ENCODE assay signal across 1 cellular context in genomic region chr13:29923554-29924481, GRCh38.
TF ChIP-seq lines count a peak whose summit lies in the region.

No MANE protein-coding gene starts in this region.

TF ChIP-seq in K562, 482 proteins besides CTCF, POLR2A, EP300 and RAD21 (continued from another document and continues in another):
- TF ChIP-seq, protein P1, sequence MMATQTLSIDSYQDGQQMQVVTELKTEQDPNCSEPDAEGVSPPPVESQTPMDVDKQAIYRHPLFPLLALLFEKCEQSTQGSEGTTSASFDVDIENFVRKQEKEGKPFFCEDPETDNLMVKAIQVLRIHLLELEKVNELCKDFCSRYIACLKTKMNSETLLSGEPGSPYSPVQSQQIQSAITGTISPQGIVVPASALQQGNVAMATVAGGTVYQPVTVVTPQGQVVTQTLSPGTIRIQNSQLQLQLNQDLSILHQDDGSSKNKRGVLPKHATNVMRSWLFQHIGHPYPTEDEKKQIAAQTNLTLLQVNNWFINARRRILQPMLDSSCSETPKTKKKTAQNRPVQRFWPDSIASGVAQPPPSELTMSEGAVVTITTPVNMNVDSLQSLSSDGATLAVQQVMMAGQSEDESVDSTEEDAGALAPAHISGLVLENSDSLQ (IDR thresholded peaks at IDR 0.05): no peak
- TF ChIP-seq ZNF165 (CRISPR knock-in tag; IDR thresholded peaks at IDR 0.05; ENCODE audit: borderline replicate concordance) (no peak), TFAM (CRISPR knock-in tag; conservative IDR thresholded peaks at IDR 0.05) (no peak), DMBX1 (CRISPR knock-in tag; IDR thresholded peaks at IDR 0.05; ENCODE audit: borderline replicate concordance) (no peak), NFE2L1 (tag; IDR thresholded peaks at IDR 0.05; ENCODE audit: borderline replicate concordance, low read depth) (no peak), SMAD3 (CRISPR knock-in tag; conservative IDR thresholded peaks at IDR 0.05) (no peak), BRCA1 (IDR thresholded peaks at IDR 0.05) (no peak), BRCA1 (CRISPR knock-in tag; IDR thresholded peaks at IDR 0.05) (no peak), EZH2 (IDR thresholded peaks at IDR 0.05; ENCODE audit: borderline replicate concordance, low read depth, low read length) (no peak), TAF15 (IDR thresholded peaks at IDR 0.05; ENCODE audit: low read depth, low read length) (no peak), NCOA2 (IDR thresholded peaks at IDR 0.05; ENCODE audit: partially characterized antibody in 2 of 2) (no peak), ELF1 (tag; IDR thresholded peaks at IDR 0.05) (no peak), MEF2D (tag; conservative IDR thresholded peaks at IDR 0.05; ENCODE audit: low read depth) (no peak), RB1 (IDR thresholded peaks at IDR 0.05; ENCODE audit: low read depth) (no peak), ZNF696 (CRISPR knock-in tag; conservative IDR thresholded peaks at IDR 0.05) (no peak), NR1H2 (CRISPR knock-in tag; IDR thresholded peaks at IDR 0.05) (no peak), HNRNPH1 (optimal IDR thresholded peaks at IDR 0.05; ENCODE audit: low read depth, low read length) (no peak), NR3C1 (CRISPR knock-in tag; IDR thresholded peaks at IDR 0.05) (no peak), FOSL1 (tag; conservative IDR thresholded peaks at IDR 0.05) (peak; percentile 39), SRSF9 (IDR thresholded peaks at IDR 0.05; ENCODE audit: borderline replicate concordance, low read depth, low read length) (no peak), POLR2AphosphoS2 (IDR thresholded peaks at IDR 0.05; ENCODE audit: low read length) (no peak), E2F6 (IDR thresholded peaks at IDR 0.05; ENCODE audit: borderline replicate concordance in 1 of 2, extremely low read depth in 1 of 2, insufficient read depth in 1 of 2, insufficient read length in 1 of 2, low read depth in 1 of 2, low read length in 1 of 2, poor library complexity in 1 of 2, severe bottlenecking in 1 of 2) (peak; percentile 40 to 78), POLR2B (IDR thresholded peaks at IDR 0.05; ENCODE audit: low read depth, partially characterized antibody) (no peak), THRB (CRISPR knock-in tag; conservative IDR thresholded peaks at IDR 0.05) (no peak), ASH1L (IDR thresholded peaks at IDR 0.05; ENCODE audit: borderline replicate concordance, low read depth, partially characterized antibody) (no peak), BHLHE40 (IDR thresholded peaks at IDR 0.05; ENCODE audit: low read length) (peak; percentile 98), ZNF830 (CRISPR knock-in tag; IDR thresholded peaks at IDR 0.05) (no peak), SETDB1 (IDR thresholded peaks at IDR 0.05; ENCODE audit: low read length) (no peak), TCFL5 (CRISPR knock-in tag; conservative IDR thresholded peaks at IDR 0.05) (no peak), PML (IDR thresholded peaks at IDR 0.05; ENCODE audit: low read length) (no peak), FOXK2 (conservative IDR thresholded peaks at IDR 0.05 in 1 of 2, IDR thresholded peaks at IDR 0.05 in 1 of 2; ENCODE audit: low read depth in 2 of 2) (0 out of 4 replicates have a peak, but pooled peaks of 1 of the 2 experiments have one; percentile 19), PTRF (tag; IDR thresholded peaks at IDR 0.05) (no peak), NFXL1 (CRISPR knock-in tag; IDR thresholded peaks at IDR 0.05) (no peak), RBM39 (optimal IDR thresholded peaks at IDR 0.05; ENCODE audit: low read depth, low read length) (no peak), MAZ (CRISPR knock-in tag; conservative IDR thresholded peaks at IDR 0.05 in 1 of 2, IDR thresholded peaks at IDR 0.05 in 1 of 2) (no peak), SREBF1 (IDR thresholded peaks at IDR 0.05; ENCODE audit: borderline replicate concordance, low read depth, low read length) (no peak), CTBP1 (IDR thresholded peaks at IDR 0.05; ENCODE audit: borderline replicate concordance) (peak; percentile 34; the same call in 1 of the 2 replicates), ZNF23 (CRISPR knock-in tag; IDR thresholded peaks at IDR 0.05) (no peak), ZNF511 (CRISPR knock-in tag; IDR thresholded peaks at IDR 0.05) (no peak), ETV1 (tag; conservative IDR thresholded peaks at IDR 0.05; ENCODE audit: low read depth) (no peak), C11orf30 (IDR thresholded peaks at IDR 0.05; ENCODE audit: low read depth) (peak; percentile 27; the same call in 1 of the 2 replicates), ZNF398 (CRISPR knock-in tag; IDR thresholded peaks at IDR 0.05) (no peak)
- TF ChIP-seq, protein P2, sequence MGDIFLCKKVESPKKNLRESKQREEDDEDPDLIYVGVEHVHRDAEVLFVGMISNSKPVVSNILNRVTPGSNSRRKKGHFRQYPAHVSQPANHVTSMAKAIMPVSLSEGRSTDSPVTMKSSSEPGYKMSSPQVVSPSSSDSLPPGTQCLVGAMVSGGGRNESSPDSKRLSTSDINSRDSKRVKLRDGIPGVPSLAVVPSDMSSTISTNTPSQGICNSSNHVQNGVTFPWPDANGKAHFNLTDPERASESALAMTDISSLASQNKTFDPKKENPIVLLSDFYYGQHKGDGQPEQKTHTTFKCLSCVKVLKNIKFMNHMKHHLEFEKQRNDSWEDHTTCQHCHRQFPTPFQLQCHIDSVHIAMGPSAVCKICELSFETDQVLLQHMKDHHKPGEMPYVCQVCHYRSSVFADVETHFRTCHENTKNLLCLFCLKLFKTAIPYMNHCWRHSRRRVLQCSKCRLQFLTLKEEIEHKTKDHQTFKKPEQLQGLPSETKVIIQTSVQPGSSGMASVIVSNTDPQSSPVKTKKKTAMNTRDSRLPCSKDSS (IDR thresholded peaks at IDR 0.05; ENCODE audit: low read depth, partially characterized antibody): no peak
- TF ChIP-seq, protein P3, sequence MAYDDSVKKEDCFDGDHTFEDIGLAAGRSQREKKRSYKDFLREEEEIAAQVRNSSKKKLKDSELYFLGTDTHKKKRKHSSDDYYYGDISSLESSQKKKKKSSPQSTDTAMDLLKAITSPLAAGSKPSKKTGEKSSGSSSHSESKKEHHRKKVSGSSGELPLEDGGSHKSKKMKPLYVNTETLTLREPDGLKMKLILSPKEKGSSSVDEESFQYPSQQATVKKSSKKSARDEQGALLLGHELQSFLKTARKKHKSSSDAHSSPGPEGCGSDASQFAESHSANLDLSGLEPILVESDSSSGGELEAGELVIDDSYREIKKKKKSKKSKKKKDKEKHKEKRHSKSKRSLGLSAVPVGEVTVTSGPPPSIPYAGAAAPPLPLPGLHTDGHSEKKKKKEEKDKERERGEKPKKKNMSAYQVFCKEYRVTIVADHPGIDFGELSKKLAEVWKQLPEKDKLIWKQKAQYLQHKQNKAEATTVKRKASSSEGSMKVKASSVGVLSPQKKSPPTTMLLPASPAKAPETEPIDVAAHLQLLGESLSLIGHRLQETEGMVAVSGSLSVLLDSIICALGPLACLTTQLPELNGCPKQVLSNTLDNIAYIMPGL (CRISPR knock-in tag; IDR thresholded peaks at IDR 0.05): no peak
- TF ChIP-seq, protein P4, sequence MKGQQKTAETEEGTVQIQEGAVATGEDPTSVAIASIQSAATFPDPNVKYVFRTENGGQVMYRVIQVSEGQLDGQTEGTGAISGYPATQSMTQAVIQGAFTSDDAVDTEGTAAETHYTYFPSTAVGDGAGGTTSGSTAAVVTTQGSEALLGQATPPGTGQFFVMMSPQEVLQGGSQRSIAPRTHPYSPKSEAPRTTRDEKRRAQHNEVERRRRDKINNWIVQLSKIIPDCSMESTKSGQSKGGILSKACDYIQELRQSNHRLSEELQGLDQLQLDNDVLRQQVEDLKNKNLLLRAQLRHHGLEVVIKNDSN (CRISPR knock-in tag; IDR thresholded peaks at IDR 0.05): peak; percentile 57
- TF ChIP-seq, protein P5, sequence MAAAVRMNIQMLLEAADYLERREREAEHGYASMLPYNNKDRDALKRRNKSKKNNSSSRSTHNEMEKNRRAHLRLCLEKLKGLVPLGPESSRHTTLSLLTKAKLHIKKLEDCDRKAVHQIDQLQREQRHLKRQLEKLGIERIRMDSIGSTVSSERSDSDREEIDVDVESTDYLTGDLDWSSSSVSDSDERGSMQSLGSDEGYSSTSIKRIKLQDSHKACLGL (CRISPR knock-in tag; IDR thresholded peaks at IDR 0.05; ENCODE audit: borderline replicate concordance, poor library complexity, severe bottlenecking): no peak
- TF ChIP-seq, protein P6, sequence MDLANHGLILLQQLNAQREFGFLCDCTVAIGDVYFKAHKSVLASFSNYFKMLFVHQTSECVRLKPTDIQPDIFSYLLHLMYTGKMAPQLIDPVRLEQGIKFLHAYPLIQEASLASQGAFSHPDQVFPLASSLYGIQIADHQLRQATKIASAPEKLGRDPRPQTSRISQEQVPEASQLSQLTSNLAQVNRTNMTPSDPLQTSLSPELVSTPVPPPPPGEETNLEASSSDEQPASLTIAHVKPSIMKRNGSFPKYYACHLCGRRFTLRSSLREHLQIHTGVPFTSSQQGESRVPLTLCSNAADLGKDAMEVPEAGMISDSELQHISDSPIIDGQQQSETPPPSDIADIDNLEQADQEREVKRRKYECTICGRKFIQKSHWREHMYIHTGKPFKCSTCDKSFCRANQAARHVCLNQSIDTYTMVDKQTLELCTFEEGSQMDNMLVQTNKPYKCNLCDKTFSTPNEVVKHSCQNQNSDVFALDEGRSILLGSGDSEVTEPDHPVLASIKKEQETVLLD (IDR thresholded peaks at IDR 0.05): no peak
